In the genomic region with DNA sequence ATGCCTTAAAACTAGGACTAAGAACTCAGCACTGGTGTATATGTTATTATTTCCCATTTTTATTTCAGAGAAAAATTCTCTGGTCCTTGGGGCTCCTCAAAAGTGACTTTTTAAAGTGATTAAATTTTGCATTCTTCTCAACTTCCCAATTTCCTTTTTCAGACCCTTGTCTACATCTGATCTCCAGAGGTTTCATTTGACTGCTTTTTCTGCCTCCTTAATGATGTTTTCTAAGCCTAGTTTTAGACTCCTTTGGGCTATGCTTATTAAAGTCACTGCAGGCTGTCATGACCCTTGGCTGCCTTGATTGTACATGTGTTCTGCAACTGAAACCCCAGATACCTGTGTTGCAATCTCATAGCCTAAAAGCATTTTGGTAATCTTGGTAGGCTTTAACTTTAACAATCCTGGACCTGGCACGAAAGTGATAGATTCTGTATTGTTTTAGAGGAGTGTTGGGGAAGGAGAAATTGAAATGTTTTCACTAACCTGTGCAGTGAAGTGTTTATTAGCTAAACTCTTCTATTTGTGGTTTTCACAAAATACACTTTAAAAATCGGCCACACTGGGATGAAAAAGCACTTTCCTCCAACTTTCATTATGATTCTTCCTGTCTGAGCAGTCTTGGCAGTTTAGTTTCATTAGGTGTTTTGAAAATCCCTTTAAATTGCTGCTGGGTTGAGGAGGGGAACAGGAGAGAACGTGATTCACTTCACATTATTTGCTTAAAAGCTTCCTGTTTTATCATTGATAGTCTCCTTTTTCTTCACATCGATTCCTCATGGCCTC, we compare ENCODE assay signal across 11 cellular contexts. TPM values are rescaled to one million over a fixed set of nuclear protein-coding genes. Genes with fewer than 3 reads are reported as not detected.
DNase-seq lines count a peak whose midpoint lies in the region; ATAC-seq and TF ChIP-seq lines count a peak whose summit lies in the region.
"Had no signal": no experiment of that assay in that cellular context is flagged by ENCODE, and none has a peak within 500 bp of the region (broad histone marks: within the 10 kb centered on the region; RNA-seq: fewer than 3 reads in every experiment).

No MANE protein-coding gene starts in this region.

- H3K27me3 Mint-ChIP-seq in activated T-helper 17 cell treated with anti-CD3 and anti-CD28 coated beads, Interleukin-2, amount 50 U/mL, for 72 hours: no peaks in the 10 kb centered on the region
- H3K27me3 Mint-ChIP-seq in memory B cell: no peaks in the 10 kb centered on the region

- peaks cover 31% of the 10 kb centered on the region for H3K36me3 Mint-ChIP-seq in activated T-helper 17 cell treated with anti-CD3 and anti-CD28 coated beads, Interleukin-2, amount 50 U/mL, for 72 hours (ENCODE audit: low read depth)
- no peaks in the 10 kb centered on the region for H3K36me3 Mint-ChIP-seq in memory B cell

- DNase-seq in A673 (ENCODE audit: low spot score) (no peak), HCEC 1CT (peak; percentile 22), memory B cell (ENCODE audit: low spot score in 2 of 2) (no peak), islet precursor cell (no peak), GM20000 (ENCODE audit: low spot score) (no peak), left ventricle myocardium superior (no peak), left lung (no peak)
- DNase-seq: activated CD4-positive, CD25-positive, alpha-beta regulatory T cell treated with anti-CD3 and anti-CD28 coated beads, Interleukin-2, amount 50 U/mL, for 72 hours; foreskin keratinocyte; NCI-H1092 had no signal

- POLR2A ChIA-PET in A673 (lab: Charles Lee; ENCODE audit: low non-redundant PET): no interaction called here

- H3K36me3 ChIP-seq in A673 (ENCODE audit: insufficient read depth, low read length, poor library complexity, severe bottlenecking) (no peaks in the 10 kb centered on the region), left lung (no peaks in the 10 kb centered on the region)

- no peaks in the 10 kb centered on the region for H3K9me3 Mint-ChIP-seq in activated T-helper 17 cell treated with anti-CD3 and anti-CD28 coated beads, Interleukin-2, amount 50 U/mL, for 72 hours
- no peaks in the 10 kb centered on the region for H3K9me3 Mint-ChIP-seq in memory B cell

- BruUV-seq in A673 (replicated peaks; lab: Mats Ljungman, UMichigan): no TSS peak

- H3K4me3 Mint-ChIP-seq in activated T-helper 17 cell treated with anti-CD3 and anti-CD28 coated beads, Interleukin-2, amount 50 U/mL, for 72 hours: peak overlapping the region; percentile 71
- H3K4me3 Mint-ChIP-seq in memory B cell: no peak overlapping the region

- H3K4me3 ChIP-seq in A673 (ENCODE audit: low read depth, low read length, poor library complexity, severe bottlenecking): peak overlapping the region; percentile 10
- no peak overlapping the region for H3K4me3 ChIP-seq in left lung

- no peak for TF ChIP-seq CTCF in A673 (conservative IDR thresholded peaks at IDR 0.05; ENCODE audit: low read depth, low read length)
- no peak for TF ChIP-seq CTCF in GM20000 (IDR thresholded peaks at IDR 0.05; ENCODE audit: extremely low read depth, missing control alignments)
- no peak for TF ChIP-seq CTCF in left lung (IDR thresholded peaks at IDR 0.05)

- H3K4me1 Mint-ChIP-seq in activated T-helper 17 cell treated with anti-CD3 and anti-CD28 coated beads, Interleukin-2, amount 50 U/mL, for 72 hours: peaks cover 36% of the 10 kb centered on the region
- H3K4me1 Mint-ChIP-seq in memory B cell: peaks cover 35% of the 10 kb centered on the region

- intact Hi-C loops in A673 (cut with micrococcal nuclease; ENCODE audit: unreplicated experiment) (no loop called here), left ventricle myocardium superior (cut with micrococcal nuclease) (no loop called here), left lung (cut with DNase I) (no loop called here)

- peak overlapping the region; percentile 55 for H3K27ac Mint-ChIP-seq in activated T-helper 17 cell treated with anti-CD3 and anti-CD28 coated beads, Interleukin-2, amount 50 U/mL, for 72 hours
- peak overlapping the region; percentile 46 for H3K27ac Mint-ChIP-seq in memory B cell

- H3K27ac ChIP-seq in A673 (ENCODE audit: low read depth, low read length, poor library complexity, severe bottlenecking) (peak overlapping the region; percentile 8), left lung (peak overlapping the region in 1 of 2 donors; percentile 6)
- H3K27ac ChIP-seq: foreskin keratinocyte had no signal

- peaks cover 38% of the 10 kb centered on the region for H3K4me1 ChIP-seq in A673 (ENCODE audit: insufficient read depth, low read length, poor library complexity, severe bottlenecking)
- H3K4me1 ChIP-seq in left lung: peaks cover 23 to 53% of the 10 kb centered on the region in 2 donors

- ATAC-seq in activated T-helper 17 cell treated with anti-CD3 and anti-CD28 coated beads, Interleukin-2, amount 50 U/mL, for 72 hours (replicated peaks): peak; percentile 78
- ATAC-seq in memory B cell (ENCODE audit: low read depth) (no peak), left ventricle myocardium superior (no peak), left lung (no peak)
- ATAC-seq: foreskin keratinocyte had no signal

- H3K9me3 ChIP-seq in A673 (ENCODE audit: low read depth, low read length, poor library complexity, severe bottlenecking) (no peaks in the 10 kb centered on the region), left lung (no peaks in the 10 kb centered on the region)

- no peaks in the 10 kb centered on the region for H3K27me3 ChIP-seq in A673 (replicated peaks; ENCODE audit: insufficient read depth, low read depth, low read length, poor library complexity)
- H3K27me3 ChIP-seq in left lung: no peaks in the 10 kb centered on the region
- H3K27me3 ChIP-seq: foreskin keratinocyte had no signal

- CTCF ChIA-PET in A673 (lab: Charles Lee): interaction anchor here (0.6 kb wide), 1 partner anchor 361 kb away, joined by 3 read pairs; no protein-coding TSS in a partner anchor

RNA-seq across cellular contexts. Expression of gene MACO1, which starts 4.8 kb away (rescaled TPM):
- 20.1 and 22.9 TPM in 2 replicates for total RNA-seq in A673 (2021)
- total RNA-seq in activated T-helper 17 cell treated with anti-CD3 and anti-CD28 coated beads, Interleukin-2, amount 50 U/mL, for 72 hours: 10 to 100 TPM; 12.4 to 18.8 TPM
- total RNA-seq in left ventricle myocardium superior: 15.6 TPM
- 10 to 100 TPM; 18.8 to 20.2 TPM for total RNA-seq in left lung

RNA-seq across cellular contexts. Expression of gene RHCE, which starts 14.9 kb away (rescaled TPM):
- 0.57 TPM in 1 of 2 replicates, not detected in the other for total RNA-seq in A673 (2021)
- total RNA-seq in activated T-helper 17 cell treated with anti-CD3 and anti-CD28 coated beads, Interleukin-2, amount 50 U/mL, for 72 hours: 1 to 10 TPM in 1 of 2 donors, not detected in 1; 1.3 TPM
- total RNA-seq in left ventricle myocardium superior: 1.0 TPM
- total RNA-seq in left lung: under 1 TPM in 1 of 2 donors, not detected in 1; 0.64 TPM
